ENCODE assay signal across 14 cellular contexts in the genomic region with DNA sequence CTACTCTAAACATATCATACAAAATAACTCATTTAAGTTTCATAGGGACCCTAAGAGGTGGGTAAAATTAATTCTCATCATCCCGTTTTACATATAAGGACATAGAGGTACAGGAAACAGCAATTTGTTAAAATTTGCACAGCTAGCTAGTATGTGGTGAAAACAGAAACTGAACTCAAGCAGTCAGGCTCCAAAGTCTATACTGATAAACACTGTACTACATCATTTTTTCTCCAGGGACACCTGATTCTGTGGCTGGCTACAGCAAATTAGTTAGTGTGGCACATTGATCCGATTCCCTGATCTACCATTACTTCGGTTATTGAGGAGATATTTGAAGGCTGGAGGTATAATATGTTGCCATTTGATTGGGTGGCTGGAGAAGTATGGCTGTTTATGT. TPM values are rescaled to one million over a fixed set of nuclear protein-coding genes. Genes with fewer than 3 reads are reported as not detected.
A peak's percentile ranks its signal among the peaks of the same experiment; 100 is the strongest.
DNase-seq lines count a peak whose midpoint lies in the region; ATAC-seq and TF ChIP-seq lines count a peak whose summit lies in the region.
"Had no signal": no experiment of that assay in that cellular context is flagged by ENCODE, and none has a peak within 500 bp of the region (broad histone marks: within the 10 kb centered on the region; RNA-seq: fewer than 3 reads in every experiment).

No MANE protein-coding gene starts in this region.

- no peaks in the 10 kb centered on the region for H3K27me3 Mint-ChIP-seq in activated T-helper 1 cell treated with anti-CD3 and anti-CD28 coated beads, Interleukin-12 subunit alpha, Interleukin-12 subunit beta, Interleukin-2, Interleukin-4 antibody, amounts not matched to agents 30 ng/mL and 10 ng/mL and 1 ng/mL, durations not matched to agents 14 hours and 24 hours and 36 hours (ENCODE audit: insufficient read depth)

- no peak overlapping the region for H3K4me3 ChIP-seq in GM12865 (ENCODE audit: low read depth, low read length)
- H3K4me3 ChIP-seq: breast epithelium, GM23338, right lobe of liver had no signal

- peak overlapping the region; percentile 67 for H3K4me3 Mint-ChIP-seq in activated T-helper 1 cell treated with anti-CD3 and anti-CD28 coated beads, Interleukin-12 subunit alpha, Interleukin-12 subunit beta, Interleukin-2, Interleukin-4 antibody, amounts not matched to agents 30 ng/mL and 10 ng/mL and 1 ng/mL, durations not matched to agents 14 hours and 24 hours and 36 hours
- H3K4me3 Mint-ChIP-seq: GM23338, type B pancreatic cell had no signal

- no peak for TF ChIP-seq CTCF in GM12865 (IDR thresholded peaks at IDR 0.05; ENCODE audit: insufficient read depth, low read depth, low read length, missing control alignments)

- ATAC-seq in GM19351 (IDR thresholded peaks at IDR 0.05; ENCODE audit: unreplicated experiment) = peak; percentile 77
- peak; percentile 60 for ATAC-seq in HG03103 (IDR thresholded peaks at IDR 0.05; ENCODE audit: low read depth, unreplicated experiment)
- ATAC-seq in GM19035 (IDR thresholded peaks at IDR 0.05; ENCODE audit: unreplicated experiment) = no peak
- no peak for ATAC-seq in GM21528 (IDR thresholded peaks at IDR 0.05; ENCODE audit: low FRiP score, unreplicated experiment)
- ATAC-seq: GM23338 had no signal

- H3K9me3 Mint-ChIP-seq in activated T-helper 1 cell treated with anti-CD3 and anti-CD28 coated beads, Interleukin-12 subunit alpha, Interleukin-12 subunit beta, Interleukin-2, Interleukin-4 antibody, amounts not matched to agents 30 ng/mL and 10 ng/mL and 1 ng/mL, durations not matched to agents 14 hours and 24 hours and 36 hours = peaks cover 18% of the 10 kb centered on the region
- H3K9me3 Mint-ChIP-seq: GM23338 had no signal

- H3K36me3 Mint-ChIP-seq in activated T-helper 1 cell treated with anti-CD3 and anti-CD28 coated beads, Interleukin-12 subunit alpha, Interleukin-12 subunit beta, Interleukin-2, Interleukin-4 antibody, amounts not matched to agents 30 ng/mL and 10 ng/mL and 1 ng/mL, durations not matched to agents 14 hours and 24 hours and 36 hours (ENCODE audit: low read depth) = peaks cover 13% of the 10 kb centered on the region
- H3K36me3 Mint-ChIP-seq: type B pancreatic cell had no signal

- peak overlapping the region; percentile 94 for H3K27ac Mint-ChIP-seq in activated T-helper 1 cell treated with anti-CD3 and anti-CD28 coated beads, Interleukin-12 subunit alpha, Interleukin-12 subunit beta, Interleukin-2, Interleukin-4 antibody, amounts not matched to agents 30 ng/mL and 10 ng/mL and 1 ng/mL, durations not matched to agents 14 hours and 24 hours and 36 hours
- H3K27ac Mint-ChIP-seq: GM23338, type B pancreatic cell had no signal

- DNase-seq in GM12865 (ENCODE audit: low read depth) (peak; percentile 43), hypothalamus (lab: John Stamatoyannopoulos, UW) (no peak), HuH-7.5 (ENCODE audit: low spot score) (no peak)
- DNase-seq in activated T-helper 1 cell treated with anti-CD3 and anti-CD28 coated beads, Interleukin-12 subunit alpha, Interleukin-12 subunit beta, Interleukin-2, Interleukin-4 antibody, amounts not matched to agents 30 ng/mL and 10 ng/mL and 1 ng/mL, durations not matched to agents 14 hours and 24 hours and 36 hours (ENCODE audit: low spot score) = no peak
- DNase-seq: NCI-H1417; NK-92 treated with Interleukin-12 subunit alpha and Interleukin-12 subunit beta, amount 100 ng/mL, for 24 hours; right lobe of liver had no signal

- intact Hi-C loops in activated T-helper 1 cell treated with anti-CD3 and anti-CD28 coated beads, Interleukin-12 subunit alpha, Interleukin-12 subunit beta, Interleukin-2, Interleukin-4 antibody, amounts not matched to agents 30 ng/mL and 10 ng/mL and 1 ng/mL, durations not matched to agents 14 hours and 24 hours and 36 hours (cut with micrococcal nuclease) = loop anchor here (5.0 kb wide), 1 partner anchor 153 kb away; the partner anchor contains the start of gene MBOAT1

- peaks cover 53% of the 10 kb centered on the region for H3K4me1 Mint-ChIP-seq in activated T-helper 1 cell treated with anti-CD3 and anti-CD28 coated beads, Interleukin-12 subunit alpha, Interleukin-12 subunit beta, Interleukin-2, Interleukin-4 antibody, amounts not matched to agents 30 ng/mL and 10 ng/mL and 1 ng/mL, durations not matched to agents 14 hours and 24 hours and 36 hours (ENCODE audit: low read depth)

RNA-seq across cellular contexts. Expression of gene E2F3, which starts 36.2 kb away (rescaled TPM):
- 30.3 and 30.5 TPM in 2 replicates for total RNA-seq in activated T-helper 1 cell treated with anti-CD3 and anti-CD28 coated beads, Interleukin-12 subunit alpha, Interleukin-12 subunit beta, Interleukin-2, Interleukin-4 antibody, amounts not matched to agents 30 ng/mL and 10 ng/mL and 1 ng/mL, durations not matched to agents 14 hours and 24 hours and 36 hours

Comparison
In these comparisons a context has a peak if more than half of its experiments do, and no peak if none do; other contexts are left out.
1. ATAC-seq: peak in GM19351 (single experiment) and HG03103 (single experiment); none in GM19035 (single experiment) and GM21528 (single experiment).